1 cellular context compared by ENCODE assay signal in the genomic region with DNA sequence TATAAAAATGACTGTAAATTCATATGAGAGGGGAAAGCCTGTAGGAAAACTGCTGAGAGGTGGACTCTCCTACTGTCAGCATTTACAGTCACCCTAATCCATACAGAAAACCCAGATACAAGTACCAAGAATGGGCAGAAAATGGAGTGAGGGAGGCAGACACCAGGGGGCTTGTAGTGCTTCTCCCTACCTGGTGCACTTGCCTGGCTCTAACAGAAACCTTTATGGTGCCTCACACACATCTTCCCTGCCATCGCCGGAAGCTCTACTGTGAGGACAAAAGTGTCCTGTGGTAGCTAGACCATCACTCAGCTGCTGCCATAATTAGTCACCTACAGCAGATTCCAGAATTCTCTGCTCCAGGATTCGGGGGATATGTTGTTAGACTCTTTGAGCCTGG.
TF ChIP-seq lines count a peak whose summit lies in the region.

No MANE protein-coding gene starts in this region.

TF ChIP-seq in HepG2, 621 proteins besides CTCF, POLR2A, EP300 and RAD21 (continued from another document):
- TF ChIP-seq, protein P1, sequence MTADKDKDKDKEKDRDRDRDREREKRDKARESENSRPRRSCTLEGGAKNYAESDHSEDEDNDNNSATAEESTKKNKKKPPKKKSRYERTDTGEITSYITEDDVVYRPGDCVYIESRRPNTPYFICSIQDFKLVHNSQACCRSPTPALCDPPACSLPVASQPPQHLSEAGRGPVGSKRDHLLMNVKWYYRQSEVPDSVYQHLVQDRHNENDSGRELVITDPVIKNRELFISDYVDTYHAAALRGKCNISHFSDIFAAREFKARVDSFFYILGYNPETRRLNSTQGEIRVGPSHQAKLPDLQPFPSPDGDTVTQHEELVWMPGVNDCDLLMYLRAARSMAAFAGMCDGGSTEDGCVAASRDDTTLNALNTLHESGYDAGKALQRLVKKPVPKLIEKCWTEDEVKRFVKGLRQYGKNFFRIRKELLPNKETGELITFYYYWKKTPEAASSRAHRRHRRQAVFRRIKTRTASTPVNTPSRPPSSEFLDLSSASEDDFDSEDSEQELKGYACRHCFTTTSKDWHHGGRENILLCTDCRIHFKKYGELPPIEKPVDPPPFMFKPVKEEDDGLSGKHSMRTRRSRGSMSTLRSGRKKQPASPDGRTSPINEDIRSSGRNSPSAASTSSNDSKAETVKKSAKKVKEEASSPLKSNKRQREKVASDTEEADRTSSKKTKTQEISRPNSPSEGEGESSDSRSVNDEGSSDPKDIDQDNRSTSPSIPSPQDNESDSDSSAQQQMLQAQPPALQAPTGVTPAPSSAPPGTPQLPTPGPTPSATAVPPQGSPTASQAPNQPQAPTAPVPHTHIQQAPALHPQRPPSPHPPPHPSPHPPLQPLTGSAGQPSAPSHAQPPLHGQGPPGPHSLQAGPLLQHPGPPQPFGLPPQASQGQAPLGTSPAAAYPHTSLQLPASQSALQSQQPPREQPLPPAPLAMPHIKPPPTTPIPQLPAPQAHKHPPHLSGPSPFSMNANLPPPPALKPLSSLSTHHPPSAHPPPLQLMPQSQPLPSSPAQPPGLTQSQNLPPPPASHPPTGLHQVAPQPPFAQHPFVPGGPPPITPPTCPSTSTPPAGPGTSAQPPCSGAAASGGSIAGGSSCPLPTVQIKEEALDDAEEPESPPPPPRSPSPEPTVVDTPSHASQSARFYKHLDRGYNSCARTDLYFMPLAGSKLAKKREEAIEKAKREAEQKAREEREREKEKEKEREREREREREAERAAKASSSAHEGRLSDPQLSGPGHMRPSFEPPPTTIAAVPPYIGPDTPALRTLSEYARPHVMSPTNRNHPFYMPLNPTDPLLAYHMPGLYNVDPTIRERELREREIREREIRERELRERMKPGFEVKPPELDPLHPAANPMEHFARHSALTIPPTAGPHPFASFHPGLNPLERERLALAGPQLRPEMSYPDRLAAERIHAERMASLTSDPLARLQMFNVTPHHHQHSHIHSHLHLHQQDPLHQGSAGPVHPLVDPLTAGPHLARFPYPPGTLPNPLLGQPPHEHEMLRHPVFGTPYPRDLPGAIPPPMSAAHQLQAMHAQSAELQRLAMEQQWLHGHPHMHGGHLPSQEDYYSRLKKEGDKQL (CRISPR knock-in tag; IDR thresholded peaks at IDR 0.05; ENCODE audit: low read depth), result no peak
- no peak for TF ChIP-seq ZNF737 (CRISPR knock-in tag; IDR thresholded peaks at IDR 0.05; ENCODE audit: borderline replicate concordance)
- no peak for TF ChIP-seq ZNF616 (CRISPR knock-in tag; IDR thresholded peaks at IDR 0.05; ENCODE audit: low read depth)
- TF ChIP-seq ZSCAN21 (CRISPR knock-in tag; IDR thresholded peaks at IDR 0.05; ENCODE audit: borderline replicate concordance), result no peak
- TF ChIP-seq, protein P2, sequence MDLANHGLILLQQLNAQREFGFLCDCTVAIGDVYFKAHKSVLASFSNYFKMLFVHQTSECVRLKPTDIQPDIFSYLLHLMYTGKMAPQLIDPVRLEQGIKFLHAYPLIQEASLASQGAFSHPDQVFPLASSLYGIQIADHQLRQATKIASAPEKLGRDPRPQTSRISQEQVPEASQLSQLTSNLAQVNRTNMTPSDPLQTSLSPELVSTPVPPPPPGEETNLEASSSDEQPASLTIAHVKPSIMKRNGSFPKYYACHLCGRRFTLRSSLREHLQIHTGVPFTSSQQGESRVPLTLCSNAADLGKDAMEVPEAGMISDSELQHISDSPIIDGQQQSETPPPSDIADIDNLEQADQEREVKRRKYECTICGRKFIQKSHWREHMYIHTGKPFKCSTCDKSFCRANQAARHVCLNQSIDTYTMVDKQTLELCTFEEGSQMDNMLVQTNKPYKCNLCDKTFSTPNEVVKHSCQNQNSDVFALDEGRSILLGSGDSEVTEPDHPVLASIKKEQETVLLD (CRISPR knock-in tag; IDR thresholded peaks at IDR 0.05; ENCODE audit: low read depth), result no peak
- TF ChIP-seq, protein P3, sequence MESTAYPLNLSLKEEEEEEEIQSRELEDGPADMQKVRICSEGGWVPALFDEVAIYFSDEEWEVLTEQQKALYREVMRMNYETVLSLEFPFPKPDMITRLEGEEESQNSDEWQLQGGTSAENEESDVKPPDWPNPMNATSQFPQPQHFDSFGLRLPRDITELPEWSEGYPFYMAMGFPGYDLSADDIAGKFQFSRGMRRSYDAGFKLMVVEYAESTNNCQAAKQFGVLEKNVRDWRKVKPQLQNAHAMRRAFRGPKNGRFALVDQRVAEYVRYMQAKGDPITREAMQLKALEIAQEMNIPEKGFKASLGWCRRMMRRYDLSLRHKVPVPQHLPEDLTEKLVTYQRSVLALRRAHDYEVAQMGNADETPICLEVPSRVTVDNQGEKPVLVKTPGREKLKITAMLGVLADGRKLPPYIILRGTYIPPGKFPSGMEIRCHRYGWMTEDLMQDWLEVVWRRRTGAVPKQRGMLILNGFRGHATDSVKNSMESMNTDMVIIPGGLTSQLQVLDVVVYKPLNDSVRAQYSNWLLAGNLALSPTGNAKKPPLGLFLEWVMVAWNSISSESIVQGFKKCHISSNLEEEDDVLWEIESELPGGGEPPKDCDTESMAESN (CRISPR knock-in tag; conservative IDR thresholded peaks at IDR 0.05), result no peak
- TF ChIP-seq EED (CRISPR knock-in tag; IDR thresholded peaks at IDR 0.05), result no peak
- TF ChIP-seq EEA1 (CRISPR knock-in tag; IDR thresholded peaks at IDR 0.05; ENCODE audit: borderline replicate concordance), result no peak
- TF ChIP-seq, protein P4, sequence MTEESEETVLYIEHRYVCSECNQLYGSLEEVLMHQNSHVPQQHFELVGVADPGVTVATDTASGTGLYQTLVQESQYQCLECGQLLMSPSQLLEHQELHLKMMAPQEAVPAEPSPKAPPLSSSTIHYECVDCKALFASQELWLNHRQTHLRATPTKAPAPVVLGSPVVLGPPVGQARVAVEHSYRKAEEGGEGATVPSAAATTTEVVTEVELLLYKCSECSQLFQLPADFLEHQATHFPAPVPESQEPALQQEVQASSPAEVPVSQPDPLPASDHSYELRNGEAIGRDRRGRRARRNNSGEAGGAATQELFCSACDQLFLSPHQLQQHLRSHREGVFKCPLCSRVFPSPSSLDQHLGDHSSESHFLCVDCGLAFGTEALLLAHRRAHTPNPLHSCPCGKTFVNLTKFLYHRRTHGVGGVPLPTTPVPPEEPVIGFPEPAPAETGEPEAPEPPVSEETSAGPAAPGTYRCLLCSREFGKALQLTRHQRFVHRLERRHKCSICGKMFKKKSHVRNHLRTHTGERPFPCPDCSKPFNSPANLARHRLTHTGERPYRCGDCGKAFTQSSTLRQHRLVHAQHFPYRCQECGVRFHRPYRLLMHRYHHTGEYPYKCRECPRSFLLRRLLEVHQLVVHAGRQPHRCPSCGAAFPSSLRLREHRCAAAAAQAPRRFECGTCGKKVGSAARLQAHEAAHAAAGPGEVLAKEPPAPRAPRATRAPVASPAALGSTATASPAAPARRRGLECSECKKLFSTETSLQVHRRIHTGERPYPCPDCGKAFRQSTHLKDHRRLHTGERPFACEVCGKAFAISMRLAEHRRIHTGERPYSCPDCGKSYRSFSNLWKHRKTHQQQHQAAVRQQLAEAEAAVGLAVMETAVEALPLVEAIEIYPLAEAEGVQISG (CRISPR knock-in tag; IDR thresholded peaks at IDR 0.05), result no peak
- TF ChIP-seq, protein P5, sequence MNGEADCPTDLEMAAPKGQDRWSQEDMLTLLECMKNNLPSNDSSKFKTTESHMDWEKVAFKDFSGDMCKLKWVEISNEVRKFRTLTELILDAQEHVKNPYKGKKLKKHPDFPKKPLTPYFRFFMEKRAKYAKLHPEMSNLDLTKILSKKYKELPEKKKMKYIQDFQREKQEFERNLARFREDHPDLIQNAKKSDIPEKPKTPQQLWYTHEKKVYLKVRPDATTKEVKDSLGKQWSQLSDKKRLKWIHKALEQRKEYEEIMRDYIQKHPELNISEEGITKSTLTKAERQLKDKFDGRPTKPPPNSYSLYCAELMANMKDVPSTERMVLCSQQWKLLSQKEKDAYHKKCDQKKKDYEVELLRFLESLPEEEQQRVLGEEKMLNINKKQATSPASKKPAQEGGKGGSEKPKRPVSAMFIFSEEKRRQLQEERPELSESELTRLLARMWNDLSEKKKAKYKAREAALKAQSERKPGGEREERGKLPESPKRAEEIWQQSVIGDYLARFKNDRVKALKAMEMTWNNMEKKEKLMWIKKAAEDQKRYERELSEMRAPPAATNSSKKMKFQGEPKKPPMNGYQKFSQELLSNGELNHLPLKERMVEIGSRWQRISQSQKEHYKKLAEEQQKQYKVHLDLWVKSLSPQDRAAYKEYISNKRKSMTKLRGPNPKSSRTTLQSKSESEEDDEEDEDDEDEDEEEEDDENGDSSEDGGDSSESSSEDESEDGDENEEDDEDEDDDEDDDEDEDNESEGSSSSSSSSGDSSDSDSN (CRISPR knock-in tag; IDR thresholded peaks at IDR 0.05), result no peak
- no peak for TF ChIP-seq ARHGAP35 (CRISPR knock-in tag; IDR thresholded peaks at IDR 0.05; ENCODE audit: borderline replicate concordance)
- TF ChIP-seq DPF2 (CRISPR knock-in tag; IDR thresholded peaks at IDR 0.05; ENCODE audit: borderline replicate concordance, low read depth), result no peak
